ENCODE assay signal across 24 cellular contexts in genomic region chr16:81588326-81589081, GRCh38.
DNase-seq lines count a peak whose midpoint lies in the region; ATAC-seq and TF ChIP-seq lines count a peak whose summit lies in the region.
"Had no signal": no experiment of that assay in that cellular context is flagged by ENCODE, and none has a peak within 500 bp of the region (broad histone marks: within the 10 kb centered on the region; RNA-seq: fewer than 3 reads in every experiment).

No MANE protein-coding gene starts in this region.

- intact Hi-C loops in activated CD4-positive, alpha-beta T cell treated with anti-CD3 and anti-CD28 coated beads, Interleukin-2, amount 10 ng/mL, durations not matched to agents 24 days and 14 days (cut with micrococcal nuclease), result no loop called here

- no peak overlapping the region for H3K9ac ChIP-seq in HUES6 (ENCODE audit: low read length)

- peaks cover 10% of the 10 kb centered on the region for H3K4me1 Mint-ChIP-seq in activated CD4-positive, alpha-beta T cell treated with anti-CD3 and anti-CD28 coated beads, Interleukin-2, amount 10 ng/mL, durations not matched to agents 24 days and 14 days
- H3K4me1 Mint-ChIP-seq in endothelial cell (ENCODE audit: unreplicated experiment) (peaks cover 35% of the 10 kb centered on the region), progenitor cell of endocrine pancreas (ENCODE audit: low read depth) (peaks cover 29% of the 10 kb centered on the region)

- no peaks in the 10 kb centered on the region for H3K36me3 ChIP-seq in HUES6 (ENCODE audit: control insufficient read depth, insufficient read depth, low read length)
- H3K36me3 ChIP-seq: brain microvascular endothelial cell, uterus had no signal

- ATAC-seq in GM19351 (IDR thresholded peaks at IDR 0.05; ENCODE audit: unreplicated experiment) (no peak), HG03432 (IDR thresholded peaks at IDR 0.05; ENCODE audit: unreplicated experiment) (no peak)
- ATAC-seq: HCT116, left ventricle myocardium superior, PC-3 had no signal

- no peak overlapping the region for H3K4me3 Mint-ChIP-seq in activated CD4-positive, alpha-beta T cell treated with anti-CD3 and anti-CD28 coated beads, Interleukin-2, amount 10 ng/mL, durations not matched to agents 24 days and 14 days
- H3K4me3 Mint-ChIP-seq in endothelial cell (ENCODE audit: unreplicated experiment), result peak overlapping the region; percentile 37
- H3K4me3 Mint-ChIP-seq in progenitor cell of endocrine pancreas (ENCODE audit: low read depth), result no peak overlapping the region
- H3K4me3 Mint-ChIP-seq: activated B cell treated with CpG ODN at 0.5 μM for 24 hours; B cell; T-helper 1 cell treated with Interleukin-12 subunit alpha and Interleukin-12 subunit beta and Interleukin-4 antibody, amounts not matched to agents 30 μg/mL and 1 μg/mL, for 36 hours had no signal

- no peaks in the 10 kb centered on the region for H3K9me3 ChIP-seq in HUES6 (ENCODE audit: control insufficient read depth, insufficient read depth, low read depth, low read length)
- H3K9me3 ChIP-seq: spleen, uterus had no signal

- DNase-seq in activated CD4-positive, alpha-beta T cell treated with anti-CD3 and anti-CD28 coated beads, Interleukin-2, amount 10 ng/mL, durations not matched to agents 24 days and 14 days, result no peak
- no peak for DNase-seq in activated CD4-positive, alpha-beta T cell treated with anti-CD3 and anti-CD28 coated beads for 1 hour
- DNase-seq in endothelial cell (ENCODE audit: low spot score), result no peak
- no peak for DNase-seq in progenitor cell of endocrine pancreas (ENCODE audit: low spot score, unreplicated experiment)
- no peak for DNase-seq in NCI-H128 (lab: John Stamatoyannopoulos, UW; ENCODE audit: unreplicated experiment)
- DNase-seq: activated B cell treated with CpG ODN at 0.5 μM for 24 hours; brain microvascular endothelial cell; cortex of kidney; head of caudate nucleus; left ventricle myocardium superior; NCI-H1694 treated with DMSO at 0.1 percent for 48 hours; NCI-H345; PC-3; spleen; stimulated activated CD4-positive, alpha-beta T cell treated with anti-CD3 and anti-CD28 coated beads, Interleukin-4, amount 100 ng/mL, for 24 hours; substantia nigra; uterus had no signal

- H3K4me3 ChIP-seq in HUES6 (ENCODE audit: low read depth, low read length), result no peak overlapping the region
- H3K4me3 ChIP-seq: spleen, uterus had no signal

- no peaks in the 10 kb centered on the region for H3K36me3 Mint-ChIP-seq in activated CD4-positive, alpha-beta T cell treated with anti-CD3 and anti-CD28 coated beads, Interleukin-2, amount 10 ng/mL, durations not matched to agents 24 days and 14 days (ENCODE audit: low read depth)
- H3K36me3 Mint-ChIP-seq in endothelial cell (ENCODE audit: low read depth, unreplicated experiment) (peaks cover 10% of the 10 kb centered on the region), progenitor cell of endocrine pancreas (ENCODE audit: insufficient read depth) (no peaks in the 10 kb centered on the region)

- peak overlapping the region; percentile 53 for H3K27ac Mint-ChIP-seq in activated CD4-positive, alpha-beta T cell treated with anti-CD3 and anti-CD28 coated beads, Interleukin-2, amount 10 ng/mL, durations not matched to agents 24 days and 14 days
- peak overlapping the region; percentile 72 for H3K27ac Mint-ChIP-seq in endothelial cell (ENCODE audit: unreplicated experiment)
- H3K27ac Mint-ChIP-seq in progenitor cell of endocrine pancreas, result peak overlapping the region; percentile 42
- H3K27ac Mint-ChIP-seq: activated B cell treated with CpG ODN at 0.5 μM for 24 hours; B cell; T-helper 1 cell treated with Interleukin-12 subunit alpha and Interleukin-12 subunit beta and Interleukin-4 antibody, amounts not matched to agents 30 μg/mL and 1 μg/mL, for 36 hours had no signal

- H3K27me3 Mint-ChIP-seq in activated CD4-positive, alpha-beta T cell treated with anti-CD3 and anti-CD28 coated beads, Interleukin-2, amount 10 ng/mL, durations not matched to agents 24 days and 14 days, result no peaks in the 10 kb centered on the region
- peaks cover 22% of the 10 kb centered on the region for H3K27me3 Mint-ChIP-seq in endothelial cell (ENCODE audit: unreplicated experiment)
- H3K27me3 Mint-ChIP-seq in progenitor cell of endocrine pancreas, result no peaks in the 10 kb centered on the region
- H3K27me3 Mint-ChIP-seq: activated B cell treated with CpG ODN at 0.5 μM for 24 hours, B cell had no signal

- H3K4me1 ChIP-seq in HUES6 (ENCODE audit: control insufficient read depth, insufficient read depth, low read length), result peaks cover 22% of the 10 kb centered on the region
- H3K4me1 ChIP-seq: uterus had no signal

- 0 out of 2 replicates have a peak overlapping the region, but pooled peaks have one; percentile 24 for H3K27ac ChIP-seq in HUES6 (ENCODE audit: low read depth, low read length)
- H3K27ac ChIP-seq: 22Rv1, brain microvascular endothelial cell, spleen, uterus had no signal

- TF ChIP-seq CTCF in endothelial cell (IDR thresholded peaks at IDR 0.05; ENCODE audit: unreplicated experiment) (no peak), progenitor cell of endocrine pancreas (IDR thresholded peaks at IDR 0.05; ENCODE audit: unreplicated experiment) (no peak)

- no peaks in the 10 kb centered on the region for H3K9me3 Mint-ChIP-seq in activated CD4-positive, alpha-beta T cell treated with anti-CD3 and anti-CD28 coated beads, Interleukin-2, amount 10 ng/mL, durations not matched to agents 24 days and 14 days
- no peaks in the 10 kb centered on the region for H3K9me3 Mint-ChIP-seq in endothelial cell (ENCODE audit: unreplicated experiment)
- H3K9me3 Mint-ChIP-seq in progenitor cell of endocrine pancreas (ENCODE audit: low read depth), result no peaks in the 10 kb centered on the region
- H3K9me3 Mint-ChIP-seq: activated B cell treated with CpG ODN at 0.5 μM for 24 hours; T-helper 1 cell treated with Interleukin-12 subunit alpha and Interleukin-12 subunit beta and Interleukin-4 antibody, amounts not matched to agents 30 μg/mL and 1 μg/mL, for 36 hours had no signal

- no peaks in the 10 kb centered on the region for H3K27me3 ChIP-seq in HUES6 (ENCODE audit: control insufficient read depth, insufficient read depth, low read length)
- H3K27me3 ChIP-seq: brain microvascular endothelial cell, spleen, uterus had no signal
